Comparison of ENCODE assay signal across 1 cellular context in the genomic region with DNA sequence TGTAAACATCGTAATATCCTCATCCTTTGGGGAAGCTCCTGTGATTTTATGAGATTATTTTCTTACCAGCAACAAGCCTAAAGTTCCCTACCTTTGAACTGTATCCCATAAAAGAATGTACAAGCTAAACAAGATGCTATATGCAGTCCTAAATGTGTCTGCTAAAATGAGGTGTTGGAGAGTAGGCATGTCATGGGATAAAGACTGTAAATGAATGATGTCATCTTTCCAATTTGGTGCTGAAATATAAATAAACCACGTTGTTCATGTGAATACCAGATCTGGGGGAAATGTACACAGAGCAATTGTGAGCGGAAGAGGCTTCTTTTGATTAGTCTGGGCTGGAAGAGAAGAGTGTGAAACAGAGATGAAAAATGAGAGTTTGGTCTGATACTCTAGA.
TF ChIP-seq lines count a peak whose summit lies in the region.

No MANE protein-coding gene starts in this region.

TF ChIP-seq in GM12878, 131 proteins besides CTCF, POLR2A, EP300 and RAD21 (continued from another document):
- no peak for TF ChIP-seq HSF1 (IDR thresholded peaks at IDR 0.05; ENCODE audit: low read depth, low read length)
- TF ChIP-seq ZNF217 (IDR thresholded peaks at IDR 0.05), result no peak
- no peak for TF ChIP-seq RB1 (IDR thresholded peaks at IDR 0.05; ENCODE audit: borderline replicate concordance)
- no peak for TF ChIP-seq ZBTB40 (IDR thresholded peaks at IDR 0.05; ENCODE audit: borderline replicate concordance)
